ENCODE assay signal across 29 cellular contexts in the genomic region with DNA sequence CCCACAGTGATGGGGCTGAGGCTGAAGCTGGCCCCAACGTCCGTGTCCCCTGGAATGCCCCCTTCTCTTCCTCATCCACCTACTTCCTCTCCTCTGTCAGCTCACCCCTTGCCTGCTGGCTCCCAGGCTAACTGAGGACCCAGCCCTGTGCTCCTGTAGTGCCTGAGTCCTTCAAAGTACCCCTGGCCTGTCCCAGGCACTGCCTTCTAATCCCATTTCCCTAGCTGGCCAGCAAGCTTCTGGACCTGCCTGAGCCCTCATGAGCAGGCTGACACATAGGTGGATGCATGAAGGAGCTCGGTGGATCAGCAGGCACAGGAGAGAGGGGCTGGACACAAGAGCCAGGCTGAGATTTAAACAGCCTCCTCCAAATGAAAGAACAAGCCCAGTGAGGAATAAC.
"Had no signal": no experiment of that assay in that cellular context is flagged by ENCODE, and none has a peak within 500 bp of the region (broad histone marks: within the 10 kb centered on the region; RNA-seq: fewer than 3 reads in every experiment).

No MANE protein-coding gene starts in this region.

- H3K9ac ChIP-seq: parathyroid adenoma had no signal

- H3K4me1 ChIP-seq: parathyroid adenoma, psoas muscle, right lobe of liver, sigmoid colon, suprapubic skin, testis, tibial artery, transverse colon, upper lobe of right lung, uterus had no signal

- H3K27me3 Mint-ChIP-seq: progenitor cell of endocrine pancreas; stimulated activated naive CD8-positive, alpha-beta T cell treated with anti-CD3 and anti-CD28 coated beads, Interleukin-15, amount 100 ng/mL, for 72 hours had no signal

- H3K4me1 Mint-ChIP-seq: nephron progenitor cell; stimulated activated memory B cell treated with anti-CD40 and anti-IgM and Interleukin-4, amounts not matched to agents 10 μg/mL and 1 μg/mL and 100 μg/mL, for 72 hours had no signal

- H3K27ac ChIP-seq: ovary, parathyroid adenoma, psoas muscle, right lobe of liver, sigmoid colon, suprapubic skin, testis, tibial artery, transverse colon, upper lobe of right lung, uterus had no signal

- H3K27me3 ChIP-seq: ovary, right lobe of liver, sigmoid colon, testis, tibial artery, transverse colon, uterus had no signal

- H3K36me3 Mint-ChIP-seq: naive thymus-derived CD8-positive, alpha-beta T cell; natural killer cell treated with Interleukin-12 subunit alpha and Interleukin-12 subunit beta and Interleukin-15 and Interleukin-18, amount 100 ng/mL, for 72 hours; stimulated activated memory B cell treated with anti-CD40 and anti-IgM and Interleukin-4, amounts not matched to agents 10 μg/mL and 1 μg/mL and 100 μg/mL, for 72 hours; type B pancreatic cell had no signal

- H3K9me3 ChIP-seq: ovary, psoas muscle, right lobe of liver, sigmoid colon, suprapubic skin, testis, tibial artery, transverse colon, upper lobe of right lung, uterus had no signal

- FAIRE-seq: small intestine had no signal

- H3K4me3 ChIP-seq: ovary, psoas muscle, right lobe of liver, sigmoid colon, suprapubic skin, testis, tibial artery, transverse colon, upper lobe of right lung, uterus had no signal

- H3K27ac Mint-ChIP-seq: natural killer cell treated with Interleukin-12 subunit alpha and Interleukin-12 subunit beta and Interleukin-15 and Interleukin-18, amount 100 ng/mL, for 72 hours; nephron progenitor cell; progenitor cell of endocrine pancreas; stimulated activated memory B cell treated with anti-CD40 and anti-IgM and Interleukin-4, amounts not matched to agents 10 μg/mL and 1 μg/mL and 100 μg/mL, for 72 hours; type B pancreatic cell had no signal

- ATAC-seq: naive thymus-derived CD8-positive, alpha-beta T cell; natural killer cell treated with Interleukin-12 subunit alpha and Interleukin-12 subunit beta and Interleukin-15 and Interleukin-18, amount 100 ng/mL, for 72 hours; psoas muscle; right cardiac atrium; right lobe of liver; stimulated activated memory B cell treated with anti-CD40 and anti-IgM and Interleukin-4, amounts not matched to agents 10 μg/mL and 1 μg/mL and 100 μg/mL, for 72 hours; stimulated activated naive CD8-positive, alpha-beta T cell treated with anti-CD3 and anti-CD28 coated beads, Interleukin-15, amount 100 ng/mL, for 72 hours; stimulated activated naive CD8-positive, alpha-beta T cell treated with anti-CD3 and anti-CD28 coated beads, Interleukin-15, Interleukin-2, amounts not matched to agents 100 U/mL and 50 U/mL, for 24 hours; upper lobe of right lung had no signal

- H3K36me3 ChIP-seq: ovary, right lobe of liver, sigmoid colon, suprapubic skin, tibial artery, transverse colon, upper lobe of right lung, uterus had no signal

- DNase-seq: naive thymus-derived CD8-positive, alpha-beta T cell; nephron progenitor cell; occipital lobe; ovary; posterior cingulate gyrus; psoas muscle; right cardiac atrium; right lobe of liver; sigmoid colon; small intestine; stimulated activated CD4-positive, alpha-beta T cell treated with anti-CD3 and anti-CD28 coated beads, Interleukin-15, amount 100 ng/mL, for 24 hours; stimulated activated CD4-positive, alpha-beta T cell treated with anti-CD3 and anti-CD28 coated beads, Interleukin-2, amount 100 ng/mL, for 24 hours; stimulated activated CD4-positive, alpha-beta T cell treated with anti-CD3 and anti-CD28 coated beads, Interleukin-2, amount 100 ng/mL, for 48 hours; stimulated activated CD4-positive, alpha-beta T cell treated with anti-CD3 and anti-CD28 coated beads, Interleukin-4, amount 100 ng/mL, for 24 hours; stimulated activated naive CD4-positive, alpha-beta T cell; stimulated activated naive CD8-positive, alpha-beta T cell treated with anti-CD3 and anti-CD28 coated beads, Interleukin-15, amount 100 ng/mL, for 72 hours; stimulated activated naive CD8-positive, alpha-beta T cell treated with anti-CD3 and anti-CD28 coated beads, Interleukin-15, Interleukin-2, amounts not matched to agents 100 U/mL and 50 U/mL, for 24 hours; testis; tibial artery; transverse colon; upper lobe of right lung; uterus had no signal

- H3K4me3 Mint-ChIP-seq: naive thymus-derived CD8-positive, alpha-beta T cell; natural killer cell treated with Interleukin-12 subunit alpha and Interleukin-12 subunit beta and Interleukin-15 and Interleukin-18, amount 100 ng/mL, for 72 hours; nephron progenitor cell; neural crest cell; stimulated activated memory B cell treated with anti-CD40 and anti-IgM and Interleukin-4, amounts not matched to agents 10 μg/mL and 1 μg/mL and 100 μg/mL, for 72 hours; stimulated activated naive CD8-positive, alpha-beta T cell treated with anti-CD3 and anti-CD28 coated beads, Interleukin-15, amount 100 ng/mL, for 72 hours; type B pancreatic cell had no signal

- H3K79me2 ChIP-seq: parathyroid adenoma had no signal

- H2AFZ ChIP-seq: parathyroid adenoma had no signal

- H3K9me3 Mint-ChIP-seq: natural killer cell treated with Interleukin-12 subunit alpha and Interleukin-12 subunit beta and Interleukin-15 and Interleukin-18, amount 100 ng/mL, for 72 hours; nephron progenitor cell; neural crest cell; stimulated activated memory B cell treated with anti-CD40 and anti-IgM and Interleukin-4, amounts not matched to agents 10 μg/mL and 1 μg/mL and 100 μg/mL, for 72 hours; stimulated activated naive CD8-positive, alpha-beta T cell treated with anti-CD3 and anti-CD28 coated beads, Interleukin-15, amount 100 ng/mL, for 72 hours; type B pancreatic cell had no signal
